Comparison of ENCODE assay signal across 15 cellular contexts in genomic region chr11:13348305-13348704, GRCh38.
DNase-seq lines count a peak whose midpoint lies in the region; ATAC-seq and TF ChIP-seq lines count a peak whose summit lies in the region.
"Had no signal": no experiment of that assay in that cellular context is flagged by ENCODE, and none has a peak within 500 bp of the region (broad histone marks: within the 10 kb centered on the region; RNA-seq: fewer than 3 reads in every experiment).

No MANE protein-coding gene starts in this region.

- no peak for TF ChIP-seq CTCF in RWPE1 (conservative IDR thresholded peaks at IDR 0.05; ENCODE audit: low read depth)

- H3K27ac ChIP-seq in RWPE1: peak overlapping the region; percentile 35; the same call in 1 of the 2 replicates
- H3K27ac ChIP-seq in naive thymus-derived CD4-positive, alpha-beta T cell (ENCODE audit: low read depth, low read length): no peak overlapping the region
- H3K27ac ChIP-seq: foreskin keratinocyte had no signal

- no peaks in the 10 kb centered on the region for H3K9me3 Mint-ChIP-seq in naive thymus-derived CD4-positive, alpha-beta T cell
- H3K9me3 Mint-ChIP-seq: activated B cell treated with CpG ODN at 0.5 μM for 24 hours had no signal

- no peaks in the 10 kb centered on the region for H3K27me3 ChIP-seq in naive thymus-derived CD4-positive, alpha-beta T cell (ENCODE audit: control insufficient read depth in 2 of 2, insufficient read depth in 2 of 2, low read length in 2 of 2)
- H3K27me3 ChIP-seq: foreskin keratinocyte had no signal

- H3K9me3 ChIP-seq in naive thymus-derived CD4-positive, alpha-beta T cell (ENCODE audit: control insufficient read depth in 2 of 3, low read length in 3 of 3): no peaks in the 10 kb centered on the region

- no peaks in the 10 kb centered on the region for H3K27me3 Mint-ChIP-seq in naive thymus-derived CD4-positive, alpha-beta T cell
- H3K27me3 Mint-ChIP-seq: activated B cell treated with CpG ODN at 0.5 μM for 24 hours had no signal

- peak; percentile 2 for DNase-seq in SKM-1 treated with dmso at 0.1 percent for 144 hours (lab: John Stamatoyannopoulos, UW; ENCODE audit: unreplicated experiment)
- no peak for DNase-seq in SKM-1 (lab: John Stamatoyannopoulos, UW; ENCODE audit: unreplicated experiment)
- no peak for DNase-seq in RWPE1 (ENCODE audit: low spot score)
- DNase-seq in naive thymus-derived CD4-positive, alpha-beta T cell: no peak
- no peak for DNase-seq in hippocampal formation (lab: John Stamatoyannopoulos, UW)
- DNase-seq in NCI-H526 (lab: John Stamatoyannopoulos, UW): no peak
- DNase-seq: 8988T, activated B cell treated with CpG ODN at 0.5 μM for 24 hours, activated gamma-delta T cell, foreskin keratinocyte, kidney glomerular epithelial cell, NCI-H510A, trophoblast cell had no signal

- H3K4me3 Mint-ChIP-seq in naive thymus-derived CD4-positive, alpha-beta T cell: peak overlapping the region in 4 of 10 donors; percentile 0 to 58 (median 40)
- H3K4me3 Mint-ChIP-seq: activated B cell treated with CpG ODN at 0.5 μM for 24 hours had no signal

- intact Hi-C loops in naive thymus-derived CD4-positive, alpha-beta T cell (cut with micrococcal nuclease): loop anchor here in 1 of 2 donors (10.0 kb wide), 1 partner anchor 1014 kb away; no protein-coding TSS in a partner anchor

- H3K36me3 Mint-ChIP-seq in naive thymus-derived CD4-positive, alpha-beta T cell: peaks cover 3 to 19% (median 12%) of the 10 kb centered on the region in 5 donors

- no peak overlapping the region for H3K4me3 ChIP-seq in naive thymus-derived CD4-positive, alpha-beta T cell (ENCODE audit: low read length)

- POLR2A ChIA-PET in RWPE1 (lab: Yijun Ruan, JAX; ENCODE audit: low non-redundant PET): no interaction called here
- POLR2A ChIA-PET in naive thymus-derived CD4-positive, alpha-beta T cell (lab: Charles Lee): no interaction called here

- peak overlapping the region; percentile 14 to 93 (median 60) for H3K27ac Mint-ChIP-seq in naive thymus-derived CD4-positive, alpha-beta T cell
- H3K27ac Mint-ChIP-seq: activated B cell treated with CpG ODN at 0.5 μM for 24 hours had no signal

- peaks cover 26 to 58% (median 36%) of the 10 kb centered on the region in 7 donors for H3K4me1 Mint-ChIP-seq in naive thymus-derived CD4-positive, alpha-beta T cell

- H3K36me3 ChIP-seq in naive thymus-derived CD4-positive, alpha-beta T cell (ENCODE audit: control insufficient read depth in 2 of 3, insufficient read depth in 3 of 3, low read length in 3 of 3): peaks cover 0 to 36% (median 3%) of the 10 kb centered on the region in 3 experiments

- ATAC-seq in GM21360 (IDR thresholded peaks at IDR 0.05; ENCODE audit: unreplicated experiment) (peak; percentile 52), GM19463 (IDR thresholded peaks at IDR 0.05; ENCODE audit: unreplicated experiment) (no peak)
- ATAC-seq in naive thymus-derived CD4-positive, alpha-beta T cell: peak; percentile 40

- peaks cover 8 to 10% of the 10 kb centered on the region in 2 donors for H3K4me1 ChIP-seq in naive thymus-derived CD4-positive, alpha-beta T cell (ENCODE audit: control insufficient read depth in 2 of 2, insufficient read depth in 2 of 2, low read length in 2 of 2)

- CTCF ChIA-PET in RWPE1 (lab: Yijun Ruan, JAX): no interaction called here
- CTCF ChIA-PET in naive thymus-derived CD4-positive, alpha-beta T cell (lab: Charles Lee): no interaction called here
